In genomic region chr14:95119336-95119735, GRCh38 we compare ENCODE assay signal across 15 cellular contexts. TPM values are rescaled to one million over a fixed set of nuclear protein-coding genes. Genes with fewer than 3 reads are reported as not detected.
DNase-seq lines count a peak whose midpoint lies in the region; TF ChIP-seq lines count a peak whose summit lies in the region.
"Had no signal": no experiment of that assay in that cellular context is flagged by ENCODE, and none has a peak within 500 bp of the region (broad histone marks: within the 10 kb centered on the region; RNA-seq: fewer than 3 reads in every experiment).

No MANE protein-coding gene starts in this region.

- H3K4me1 Mint-ChIP-seq in mesothelial cell of epicardium: peaks cover 23% of the 10 kb centered on the region

- H3K36me3 Mint-ChIP-seq in mesothelial cell of epicardium: peaks cover 41% of the 10 kb centered on the region

- peak overlapping the region; percentile 43 for H3K27ac Mint-ChIP-seq in mesothelial cell of epicardium

- intact Hi-C loops in dorsolateral prefrontal cortex (cut with DNase I): loop anchor here (2.0 to 10.0 kb wide), 3 partner anchors 37 to 245 kb away; partner anchors contain the start of genes CLMN (in 1 of the 2) and DICER1 (in 1 of the 2)

- no peaks in the 10 kb centered on the region for H3K9me3 Mint-ChIP-seq in mesothelial cell of epicardium

- in situ Hi-C loops in G401 (cut with HindIII; ENCODE audit: low sequenced_read_pairs): no loop called here

- H3K27ac ChIP-seq in dorsolateral prefrontal cortex: peak overlapping the region; percentile 31 to 98 (median 86)
- peak overlapping the region; percentile 73 for H3K27ac ChIP-seq in substantia nigra (ENCODE audit: low read depth, low read length, poor library complexity, severe bottlenecking)

- DNase-seq in G401 (ENCODE audit: low spot score): peak; percentile 32
- peak in 4 of 10 donors; percentile 53 to 80 (median 68) for DNase-seq in dorsolateral prefrontal cortex
- DNase-seq in mesothelial cell of epicardium (ENCODE audit: low spot score in 2 of 2, unreplicated experiment in 2 of 2): no peak
- DNase-seq in substantia nigra (lab: John Stamatoyannopoulos, UW): peak in 25 of 49 donors; percentile 21 to 73 (median 49)
- DNase-seq in NCI-H69 (lab: John Stamatoyannopoulos, UW): no peak
- no peak for DNase-seq in effector CD8-positive, alpha-beta T cell (lab: John Stamatoyannopoulos, UW)
- no peak for DNase-seq in NCI-H1092 (lab: John Stamatoyannopoulos, UW)
- DNase-seq: Caco-2, EL, HCEC 1CT, NCI-H187, NCI-H226, NCI-H526, Right ventricle myocardium superior had no signal

- H3K27me3 ChIP-seq in dorsolateral prefrontal cortex: no peaks in the 10 kb centered on the region

- TF ChIP-seq CTCF in dorsolateral prefrontal cortex (IDR thresholded peaks at IDR 0.05 in 54 of 56, conservative IDR thresholded peaks at IDR 0.05 in 2 of 56; ENCODE audit: low read depth in 1 of 56, partially characterized antibody in 56 of 56) (peak in 4 of 56 donors; percentile 6 to 20 (median 8)), mesothelial cell of epicardium (IDR thresholded peaks at IDR 0.05; ENCODE audit: unreplicated experiment) (no peak)

- peak overlapping the region in 22 of 59 donors; percentile 1 to 39 (median 14) for H3K4me3 ChIP-seq in dorsolateral prefrontal cortex

- no peaks in the 10 kb centered on the region for H3K27me3 Mint-ChIP-seq in mesothelial cell of epicardium (ENCODE audit: low read depth)

- H3K4me3 Mint-ChIP-seq in mesothelial cell of epicardium: no peak overlapping the region
- H3K4me3 Mint-ChIP-seq: CD14-positive monocyte had no signal

RNA-seq across cellular contexts. Expression of gene DICER1, which starts 38.0 kb away (rescaled TPM):
- total RNA-seq in G401 (2014; rRNA removed; shearing (Covaris generic)): 48.0 and 64.6 TPM in 2 replicates
- 100 to 1,000 TPM in 25 of 120 experiments, 10 to 100 TPM in 95; 58.4 to 196 (median 82.9) TPM for total RNA-seq in dorsolateral prefrontal cortex
- total RNA-seq in mesothelial cell of epicardium: 148 to 155 TPM (median 155 TPM) in 3 replicates

Comparison
In these comparisons a context has a peak if more than half of its experiments do, and no peak if none do; other contexts are left out.
1. DNase-seq: peak in G401 (single experiment) and substantia nigra (25 of 49); none in mesothelial cell of epicardium (0 of 2), NCI-H69 (single experiment), effector CD8-positive, alpha-beta T cell (single experiment) and NCI-H1092 (single experiment).